ENCODE assay signal across 7 cellular contexts in the genomic region with DNA sequence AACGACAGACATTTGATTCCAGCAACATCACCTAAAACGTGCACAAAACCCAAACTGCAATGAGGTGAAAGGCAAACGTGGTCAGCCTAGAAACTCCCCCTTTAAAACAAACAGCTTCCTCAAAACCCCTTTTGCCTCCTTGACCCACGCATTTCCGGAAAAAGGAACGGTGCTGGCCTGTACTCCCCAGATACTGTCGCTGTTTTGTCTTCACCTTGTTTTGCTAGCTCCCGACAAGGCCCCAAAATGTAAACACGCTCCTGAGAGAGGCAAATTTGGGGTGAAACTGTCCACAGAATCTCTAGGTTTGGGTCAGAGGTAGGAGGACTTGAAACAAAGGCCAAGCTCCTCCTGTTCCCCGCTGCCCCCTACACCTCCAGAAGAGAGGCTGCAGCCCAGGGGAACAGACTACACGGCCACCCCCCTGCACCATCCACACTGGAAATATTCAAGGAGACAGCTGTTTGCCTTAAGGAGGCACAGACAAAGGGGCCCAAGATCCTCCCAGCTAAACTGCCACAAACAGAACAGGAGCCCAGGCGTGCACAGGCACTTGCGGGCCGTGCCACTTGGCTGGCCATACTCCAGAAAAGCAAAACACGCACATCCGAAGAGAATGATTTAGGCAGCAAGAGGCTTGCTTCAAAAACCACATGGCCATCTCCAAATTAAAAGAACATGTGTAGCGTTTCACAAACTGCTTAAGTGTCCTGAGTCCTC.
DNase-seq lines count a peak whose midpoint lies in the region; ATAC-seq, FAIRE-seq and TF ChIP-seq lines count a peak whose summit lies in the region.

No MANE protein-coding gene starts in this region.

- H3K4me3 ChIP-seq in iPS-11a (ENCODE audit: low read depth, low read length): peak overlapping the region; percentile 58
- peak overlapping the region; percentile 62 to 72 (median 63) for H3K4me3 ChIP-seq in skeletal muscle tissue (ENCODE audit: low read length in 3 of 3)

- peak overlapping the region; percentile 77 for H3K27ac Mint-ChIP-seq in activated naive CD8-positive, alpha-beta T cell treated with anti-CD3 and anti-CD28 coated beads, Interleukin-2, amount 10 ng/mL, durations not matched to agents 7 days and 5 days

- H3K4me1 ChIP-seq in skeletal muscle tissue (ENCODE audit: control insufficient read depth in 3 of 3, insufficient read depth in 3 of 3, low read length in 3 of 3): peaks cover 30 to 40% (median 34%) of the 10 kb centered on the region in 3 donors

- H3K4me1 Mint-ChIP-seq in activated naive CD8-positive, alpha-beta T cell treated with anti-CD3 and anti-CD28 coated beads, Interleukin-2, amount 10 ng/mL, durations not matched to agents 7 days and 5 days: peaks cover 34% of the 10 kb centered on the region

- H3K9me3 Mint-ChIP-seq in activated naive CD8-positive, alpha-beta T cell treated with anti-CD3 and anti-CD28 coated beads, Interleukin-2, amount 10 ng/mL, durations not matched to agents 7 days and 5 days: no peaks in the 10 kb centered on the region

- DNase-seq in GM10248 (ENCODE audit: extremely low spot score) (peak; percentile 46), M059J (ENCODE audit: low read depth) (peak; percentile 43), D721Med (ENCODE audit: insufficient read length, low spot score) (no peak)
- peak; percentile 37 for DNase-seq in activated naive CD8-positive, alpha-beta T cell treated with anti-CD3 and anti-CD28 coated beads, Interleukin-2, amount 10 ng/mL, durations not matched to agents 7 days and 5 days
- no peak for DNase-seq in stimulated activated CD4-positive, alpha-beta T cell treated with anti-CD3 and anti-CD28 coated beads, Interleukin-4, amount 100 ng/mL, for 4 hours

- FAIRE-seq in D721Med (lab: Jason Lieb, UNC): no peak

- no peaks in the 10 kb centered on the region for H3K36me3 Mint-ChIP-seq in activated naive CD8-positive, alpha-beta T cell treated with anti-CD3 and anti-CD28 coated beads, Interleukin-2, amount 10 ng/mL, durations not matched to agents 7 days and 5 days

- H3K9ac ChIP-seq in skeletal muscle tissue (ENCODE audit: low read depth in 1 of 3, low read length in 3 of 3): peak overlapping the region in 2 of 3 donors; percentile 69 to 78

- H3K36me3 ChIP-seq in skeletal muscle tissue (ENCODE audit: control insufficient read depth in 3 of 3, insufficient read depth in 3 of 3, low read length in 3 of 3): no peaks in the 10 kb centered on the region

- H3K27ac ChIP-seq in skeletal muscle tissue (ENCODE audit: low read depth, low read length): peak overlapping the region; percentile 71

- TF ChIP-seq CTCF in GM10248 (IDR thresholded peaks at IDR 0.05; ENCODE audit: control extremely low read depth, extremely low read depth, low read depth, missing control alignments) (no peak), D721Med (IDR thresholded peaks at IDR 0.05; ENCODE audit: insufficient read depth, missing control alignments) (no peak)

- POLR2A ChIA-PET in GM10248 (lab: Yijun Ruan, JAX): no interaction called here
- POLR2A ChIA-PET in activated naive CD8-positive, alpha-beta T cell treated with anti-CD3 and anti-CD28 coated beads, Interleukin-2, amount 10 ng/mL, durations not matched to agents 7 days and 5 days (lab: Charles Lee): interaction anchor here (1.1 to 1.7 kb wide), 2 partner anchors 19 to 44 kb away, joined by 3 to 5 read pairs; no protein-coding TSS in a partner anchor

- no peaks in the 10 kb centered on the region for H3K27me3 Mint-ChIP-seq in activated naive CD8-positive, alpha-beta T cell treated with anti-CD3 and anti-CD28 coated beads, Interleukin-2, amount 10 ng/mL, durations not matched to agents 7 days and 5 days

- H3K27me3 ChIP-seq in skeletal muscle tissue (ENCODE audit: control insufficient read depth in 3 of 3, insufficient read depth in 3 of 3, low read length in 3 of 3): no peaks in the 10 kb centered on the region

- peak; percentile 11 for ATAC-seq in activated naive CD8-positive, alpha-beta T cell treated with anti-CD3 and anti-CD28 coated beads, Interleukin-2, amount 10 ng/mL, durations not matched to agents 7 days and 5 days (ENCODE audit: low read depth)

- H3K9me3 ChIP-seq in skeletal muscle tissue (ENCODE audit: control insufficient read depth in 3 of 3, low read length in 3 of 3): no peaks in the 10 kb centered on the region

- CTCF ChIA-PET in GM10248 (lab: Yijun Ruan, JAX): interaction anchor here (1.2 to 1.4 kb wide), 2 partner anchors 15 to 30 kb away, joined by 3 to 5 read pairs; no protein-coding TSS in a partner anchor

- H3K4me3 Mint-ChIP-seq in activated naive CD8-positive, alpha-beta T cell treated with anti-CD3 and anti-CD28 coated beads, Interleukin-2, amount 10 ng/mL, durations not matched to agents 7 days and 5 days: peak overlapping the region; percentile 95

Comparison
In these comparisons a context has a peak if more than half of its experiments do, and no peak if none do; other contexts are left out.
1. DNase-seq: peak in GM10248 (single experiment), M059J (single experiment) and activated naive CD8-positive, alpha-beta T cell treated with anti-CD3 and anti-CD28 coated beads, Interleukin-2, amount 10 ng/mL, durations not matched to agents 7 days and 5 days (single experiment); none in D721Med (single experiment) and stimulated activated CD4-positive, alpha-beta T cell treated with anti-CD3 and anti-CD28 coated beads, Interleukin-4, amount 100 ng/mL, for 4 hours (0 of 2).